30 cellular contexts compared by ENCODE assay signal in genomic region chr15:61000276-61000675, GRCh38.
"Had no signal": no experiment of that assay in that cellular context is flagged by ENCODE, and none has a peak within 500 bp of the region (broad histone marks: within the 10 kb centered on the region; RNA-seq: fewer than 3 reads in every experiment).

No MANE protein-coding gene starts in this region.

- DNase-seq: activated CD4-positive, alpha-beta memory T cell treated with anti-CD3 and anti-CD28 coated beads, Interleukin-2, amount 10 ng/mL, durations not matched to agents 7 days and 5 days; activated CD4-positive, alpha-beta T cell treated with anti-CD3 and anti-CD28 coated beads for 1 hour; activated CD4-positive, alpha-beta T cell treated with anti-CD3 and anti-CD28 coated beads for 4 hours; activated CD4-positive, alpha-beta T cell treated with anti-CD3 and anti-CD28 coated beads, Interleukin-2, amount 10 ng/mL, durations not matched to agents 7 days and 5 days; activated CD4-positive, alpha-beta T cell treated with anti-CD3 and anti-CD28 coated beads, Interleukin-2, amount 50 U/mL, for 4 hours; activated effector memory CD4-positive, alpha-beta T cell treated with Interleukin-2 at 50 U/mL for 16 hours; activated gamma-delta T cell treated with Interleukin-2 at 50 U/mL for 16 hours; activated naive CD4-positive, alpha-beta T cell treated with anti-CD3 and anti-CD28 coated beads, Interleukin-2, amount 50 U/mL, for 16 hours; activated naive CD4-positive, alpha-beta T cell treated with Interleukin-2 at 50 U/mL for 16 hours; activated T-cell treated with anti-CD3 and anti-CD28 coated beads, Interleukin-2, amount 50 U/mL, for 4 hours; amniotic stem cell; anterior cingulate cortex; brain microvascular endothelial cell; caudate nucleus; cortex of kidney; dermis blood vessel endothelial cell; effector CD4-positive, alpha-beta T cell; effector memory CD8-positive, alpha-beta T cell; erythroblast; foreskin keratinocyte; gastrocnemius medialis; glutamatergic neuron; heart left ventricle; T-helper 2 cell had no signal

- H3K4me1 ChIP-seq: foreskin keratinocyte had no signal

- H3K9me3 Mint-ChIP-seq: activated CD4-positive, alpha-beta memory T cell treated with anti-CD3 and anti-CD28 coated beads, Interleukin-2, amount 10 ng/mL, durations not matched to agents 7 days and 5 days; activated CD4-positive, alpha-beta T cell treated with anti-CD3 and anti-CD28 coated beads, Interleukin-2, amount 10 ng/mL, durations not matched to agents 7 days and 5 days; activated T-cell treated with anti-CD3 and anti-CD28 coated beads, Interleukin-2, amount 50 U/mL, for 4 hours; activated T-helper 17 cell treated with anti-CD3 and anti-CD28 coated beads, Interleukin-2, amount 50 U/mL, for 72 hours; effector memory CD8-positive, alpha-beta T cell; WTC11 had no signal

- ATAC-seq: activated T-cell treated with anti-CD3 and anti-CD28 coated beads, Interleukin-2, amount 50 U/mL, for 4 hours; activated T-helper 17 cell treated with anti-CD3 and anti-CD28 coated beads, Interleukin-2, amount 50 U/mL, for 72 hours; effector memory CD8-positive, alpha-beta T cell; foreskin keratinocyte; gastrocnemius medialis; heart left ventricle; WTC11 had no signal

- H3K4me3 ChIP-seq: esophagus muscularis mucosa, gastrocnemius medialis, heart left ventricle had no signal

- H3K36me3 Mint-ChIP-seq: activated naive CD8-positive, alpha-beta T cell had no signal

- H3K4me1 Mint-ChIP-seq: activated CD4-positive, alpha-beta memory T cell treated with anti-CD3 and anti-CD28 coated beads, Interleukin-2, amount 10 ng/mL, durations not matched to agents 7 days and 5 days; activated CD4-positive, alpha-beta T cell treated with anti-CD3 and anti-CD28 coated beads, Interleukin-2, amount 10 ng/mL, durations not matched to agents 7 days and 5 days; activated T-helper 17 cell treated with anti-CD3 and anti-CD28 coated beads, Interleukin-2, amount 50 U/mL, for 72 hours had no signal

- H3K9me3 ChIP-seq: esophagus muscularis mucosa, gastrocnemius medialis, heart left ventricle had no signal

- H3K4me3 Mint-ChIP-seq: activated CD4-positive, alpha-beta memory T cell treated with anti-CD3 and anti-CD28 coated beads, Interleukin-2, amount 10 ng/mL, durations not matched to agents 7 days and 5 days; activated CD4-positive, alpha-beta T cell treated with anti-CD3 and anti-CD28 coated beads, Interleukin-2, amount 10 ng/mL, durations not matched to agents 7 days and 5 days; activated naive CD8-positive, alpha-beta T cell; activated T-cell treated with anti-CD3 and anti-CD28 coated beads, Interleukin-2, amount 50 U/mL, for 4 hours; activated T-helper 17 cell treated with anti-CD3 and anti-CD28 coated beads, Interleukin-2, amount 50 U/mL, for 72 hours; effector memory CD8-positive, alpha-beta T cell; WTC11 had no signal

- H3K27ac Mint-ChIP-seq: activated CD4-positive, alpha-beta memory T cell treated with anti-CD3 and anti-CD28 coated beads, Interleukin-2, amount 10 ng/mL, durations not matched to agents 7 days and 5 days; activated CD4-positive, alpha-beta T cell treated with anti-CD3 and anti-CD28 coated beads, Interleukin-2, amount 10 ng/mL, durations not matched to agents 7 days and 5 days; activated naive CD8-positive, alpha-beta T cell; activated T-helper 17 cell treated with anti-CD3 and anti-CD28 coated beads, Interleukin-2, amount 50 U/mL, for 72 hours; effector memory CD8-positive, alpha-beta T cell; WTC11 had no signal

- H3K27me3 ChIP-seq: brain microvascular endothelial cell, esophagus muscularis mucosa, foreskin keratinocyte, gastrocnemius medialis, heart left ventricle had no signal

- H3K27ac ChIP-seq: brain microvascular endothelial cell, esophagus muscularis mucosa, foreskin keratinocyte, gastrocnemius medialis, heart left ventricle had no signal

- H3K36me3 ChIP-seq: brain microvascular endothelial cell, esophagus muscularis mucosa, gastrocnemius medialis, heart left ventricle had no signal

- FAIRE-seq: astrocyte, colon had no signal
